12 cellular contexts compared by ENCODE assay signal in the genomic region with DNA sequence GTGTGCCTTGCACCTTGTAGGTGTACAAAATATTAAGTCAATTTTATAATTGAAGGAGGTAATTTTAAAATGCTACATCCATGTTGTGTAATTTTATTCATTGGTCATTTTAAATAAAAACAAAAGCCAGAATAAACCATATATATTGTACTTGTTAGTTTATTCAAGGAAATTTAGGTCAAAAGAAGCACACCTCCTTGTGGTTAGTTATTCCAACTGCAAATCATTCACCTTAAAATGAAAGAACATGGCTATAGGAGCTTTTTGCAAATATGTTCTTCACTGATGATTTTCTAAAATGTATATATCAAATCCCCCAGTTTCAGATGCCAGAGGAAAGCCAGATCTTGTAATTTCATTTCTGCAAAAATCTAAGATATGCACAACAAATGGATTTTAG. TPM values are rescaled to one million over a fixed set of nuclear protein-coding genes. Genes with fewer than 3 reads are reported as not detected.
DNase-seq lines count a peak whose midpoint lies in the region; ATAC-seq and TF ChIP-seq lines count a peak whose summit lies in the region.
"Had no signal": no experiment of that assay in that cellular context is flagged by ENCODE, and none has a peak within 500 bp of the region (broad histone marks: within the 10 kb centered on the region; RNA-seq: fewer than 3 reads in every experiment).

No MANE protein-coding gene starts in this region.

- H3K27ac ChIP-seq in A673 (ENCODE audit: low read depth, low read length, poor library complexity, severe bottlenecking) = no peak overlapping the region
- H3K27ac ChIP-seq: Peyer's patch, thoracic aorta had no signal

- CTCF ChIA-PET in A673 (lab: Charles Lee) = interaction anchor here (1.4 kb wide), 1 partner anchor 167 kb away, joined by 8 read pairs; no protein-coding TSS in a partner anchor

- H3K27me3 ChIP-seq in A673 (replicated peaks; ENCODE audit: insufficient read depth, low read depth, low read length, poor library complexity) = peaks cover 8% of the 10 kb centered on the region
- H3K27me3 ChIP-seq: Peyer's patch had no signal

- no TSS peak for BruUV-seq in A673 (replicated peaks; lab: Mats Ljungman, UMichigan)

- H3K4me3 ChIP-seq in A673 (ENCODE audit: low read depth, low read length, poor library complexity, severe bottlenecking) = no peak overlapping the region
- no peak overlapping the region for H3K4me3 ChIP-seq in fibroblast of villous mesenchyme (ENCODE audit: low read depth, low read length)
- H3K4me3 ChIP-seq: Peyer's patch, thoracic aorta had no signal

- H3K36me3 ChIP-seq in A673 (ENCODE audit: insufficient read depth, low read length, poor library complexity, severe bottlenecking) = no peaks in the 10 kb centered on the region
- H3K36me3 ChIP-seq: Peyer's patch, thoracic aorta had no signal

- POLR2A ChIA-PET in A673 (lab: Charles Lee; ENCODE audit: low non-redundant PET) = no interaction called here

- H3K4me1 ChIP-seq in A673 (ENCODE audit: insufficient read depth, low read length, poor library complexity, severe bottlenecking) = no peaks in the 10 kb centered on the region

- ATAC-seq in HG02884 (IDR thresholded peaks at IDR 0.05; ENCODE audit: unreplicated experiment) (no peak), left ventricle myocardium superior (no peak)

- intact Hi-C loops in A673 (cut with micrococcal nuclease; ENCODE audit: unreplicated experiment) = no loop called here
- intact Hi-C loops in left ventricle myocardium superior (cut with micrococcal nuclease) = no loop called here

- no peaks in the 10 kb centered on the region for H3K9me3 ChIP-seq in A673 (ENCODE audit: low read depth, low read length, poor library complexity, severe bottlenecking)
- H3K9me3 ChIP-seq: Peyer's patch, thoracic aorta had no signal

- DNase-seq in A673 (ENCODE audit: low spot score) (peak; percentile 19), HCEC 1CT (peak; percentile 24), SW 1271 (lab: John Stamatoyannopoulos, UW) (peak; percentile 8 to 61), fibroblast of villous mesenchyme (ENCODE audit: low read depth) (peak; percentile 27), left ventricle myocardium superior (no peak), ureter (ENCODE audit: low spot score) (no peak), T1000 (lab: John Stamatoyannopoulos, UW) (no peak)
- DNase-seq: activated T-cell treated with anti-CD3 and anti-CD28 coated beads, Interleukin-2, amount 50 U/mL, for 24 hours; central memory CD4-positive, alpha-beta T cell; Peyer's patch had no signal

- TF ChIP-seq CTCF in A673 (conservative IDR thresholded peaks at IDR 0.05; ENCODE audit: low read depth, low read length) = peak; percentile 47
- TF ChIP-seq CTCF in fibroblast of villous mesenchyme (IDR thresholded peaks at IDR 0.05; ENCODE audit: insufficient read depth, low read depth, low read length) = peak; percentile 48

RNA-seq across cellular contexts. Expression of gene MOCS2, which starts 5.4 kb away (rescaled TPM):
- total RNA-seq in A673 (2021) (38.9 and 41.7 TPM in 2 replicates), fibroblast of villous mesenchyme (47.7 and 60.9 TPM in 2 replicates), left ventricle myocardium superior (90.5 TPM), ureter (26.9 TPM)

Comparison
In these comparisons a context has a peak if more than half of its experiments do, and no peak if none do; other contexts are left out.
1. DNase-seq: peak in A673 (single experiment), HCEC 1CT (single experiment), SW 1271 (2 of 2) and fibroblast of villous mesenchyme (single experiment); none in left ventricle myocardium superior (single experiment), ureter (single experiment) and T1000 (single experiment).